ENCODE assay signal across 8 cellular contexts in genomic region chr19:8209111-8209964, GRCh38. TPM values are rescaled to one million over a fixed set of nuclear protein-coding genes. Genes with fewer than 3 reads are reported as not detected.
DNase-seq lines count a peak whose midpoint lies in the region; ATAC-seq lines count a peak whose summit lies in the region.

TSS of gene CERS4 (plus strand) at chr19:8209370. CDS start at chr19:8251077, 41,707 bp downstream.

- peak; percentile 89 for DNase-seq in NCI-H510A (lab: John Stamatoyannopoulos, UW)
- DNase-seq in activated CD8-positive, alpha-beta memory T cell treated with anti-CD3 and anti-CD28 coated beads, Interleukin-2, amount 10 ng/mL, durations not matched to agents 7 days and 5 days, result peak; percentile 82
- DNase-seq in stimulated activated CD8-positive, alpha-beta memory T cell treated with anti-CD3 and anti-CD28 coated beads, Interleukin-15, amount 100 ng/mL, for 24 hours (ENCODE audit: low read depth), result peak; percentile 52

- H3K4me1 ChIP-seq in endocrine pancreas (ENCODE audit: control insufficient read depth, insufficient read depth, low read length), result no peaks in the 10 kb centered on the region
- peaks cover 11% of the 10 kb centered on the region for H3K4me1 ChIP-seq in mesodermal cell (ENCODE audit: control insufficient read depth, insufficient read depth, low read length, poor library complexity, severe bottlenecking)

- no peaks in the 10 kb centered on the region for H3K36me3 ChIP-seq in endocrine pancreas (ENCODE audit: control insufficient read depth, insufficient read depth, low read length)
- no peaks in the 10 kb centered on the region for H3K36me3 ChIP-seq in mesodermal cell (ENCODE audit: control insufficient read depth, insufficient read depth, low read length)

- no peaks in the 10 kb centered on the region for H3K9me3 Mint-ChIP-seq in activated CD8-positive, alpha-beta memory T cell treated with anti-CD3 and anti-CD28 coated beads, Interleukin-2, amount 10 ng/mL, durations not matched to agents 7 days and 5 days (ENCODE audit: low read depth)

- H3K4me3 ChIP-seq in endocrine pancreas (ENCODE audit: control insufficient read depth, insufficient read depth, low read length), result peak within 1 kb of the TSS; percentile 61
- peak within 1 kb of the TSS; percentile 66 for H3K4me3 ChIP-seq in mesodermal cell (ENCODE audit: extremely low read depth, insufficient read depth, low read length, poor library complexity, severe bottlenecking)

- H3K9me3 ChIP-seq in endocrine pancreas (ENCODE audit: control insufficient read depth, low read length) (no peaks in the 10 kb centered on the region), mesodermal cell (ENCODE audit: control insufficient read depth, low read length) (no peaks in the 10 kb centered on the region)

- 0 to 1% methylated on average over 55 to 76 of the region's 98 CpGs for WGBS in mesodermal cell (ENCODE audit: insufficient coverage in 2 of 2), 2 experiments

- H3K4me1 Mint-ChIP-seq in activated CD8-positive, alpha-beta memory T cell treated with anti-CD3 and anti-CD28 coated beads, Interleukin-2, amount 10 ng/mL, durations not matched to agents 7 days and 5 days, result peaks cover 16% of the 10 kb centered on the region

- no peak within 1 kb of the TSS for H3K27ac ChIP-seq in mesodermal cell (ENCODE audit: low read depth, low read length, severe bottlenecking)

- peaks cover 2% of the 10 kb centered on the region for H3K36me3 Mint-ChIP-seq in activated CD8-positive, alpha-beta memory T cell treated with anti-CD3 and anti-CD28 coated beads, Interleukin-2, amount 10 ng/mL, durations not matched to agents 7 days and 5 days

- H3K27ac Mint-ChIP-seq in activated CD8-positive, alpha-beta memory T cell treated with anti-CD3 and anti-CD28 coated beads, Interleukin-2, amount 10 ng/mL, durations not matched to agents 7 days and 5 days, result peak within 1 kb of the TSS; percentile 89

- peak within 1 kb of the TSS; percentile 88 for H3K9ac ChIP-seq in endocrine pancreas (ENCODE audit: control insufficient read depth, insufficient read depth, low read length)

- ATAC-seq in GM18498 (IDR thresholded peaks at IDR 0.05; ENCODE audit: unreplicated experiment), result peak; percentile 76
- peak; percentile 72 for ATAC-seq in HG02763 (IDR thresholded peaks at IDR 0.05; ENCODE audit: unreplicated experiment)
- ATAC-seq in activated CD8-positive, alpha-beta memory T cell treated with anti-CD3 and anti-CD28 coated beads, Interleukin-2, amount 10 ng/mL, durations not matched to agents 7 days and 5 days, result peak; percentile 87
- no peak for ATAC-seq in HG03378 (IDR thresholded peaks at IDR 0.05; ENCODE audit: unreplicated experiment)

- H3K27me3 ChIP-seq in endocrine pancreas (ENCODE audit: control insufficient read depth, insufficient read depth, low read length), result no peaks in the 10 kb centered on the region

- H3K4me3 Mint-ChIP-seq in activated CD8-positive, alpha-beta memory T cell treated with anti-CD3 and anti-CD28 coated beads, Interleukin-2, amount 10 ng/mL, durations not matched to agents 7 days and 5 days, result peak within 1 kb of the TSS; percentile 82

- CTCF ChIA-PET in activated CD8-positive, alpha-beta memory T cell treated with anti-CD3 and anti-CD28 coated beads, Interleukin-2, amount 10 ng/mL, durations not matched to agents 7 days and 5 days (lab: Charles Lee), result interaction anchor here (0.6 to 1.3 kb wide), 6 partner anchors 15 to 265 kb away, joined by 3 to 5 read pairs (median 4); no protein-coding TSS in a partner anchor

- no peaks in the 10 kb centered on the region for H3K27me3 Mint-ChIP-seq in activated CD8-positive, alpha-beta memory T cell treated with anti-CD3 and anti-CD28 coated beads, Interleukin-2, amount 10 ng/mL, durations not matched to agents 7 days and 5 days

RNA-seq across cellular contexts. Expression of gene CERS4, which starts in this region (rescaled TPM):
- total RNA-seq in activated CD8-positive, alpha-beta memory T cell treated with anti-CD3 and anti-CD28 coated beads, Interleukin-2, amount 10 ng/mL, durations not matched to agents 7 days and 5 days, result 10 to 100 TPM; 20.3 to 28.2 TPM
- 27.1 TPM for polyA plus RNA-seq in mesodermal cell (2013, experiment 1 of 2)
- 23.7 TPM for polyA plus RNA-seq in mesodermal cell (2013, experiment 2 of 2)
